Comparison of ENCODE assay signal across 1 cellular context in genomic region chr16:10945065-10945787, GRCh38.
TF ChIP-seq lines count a peak whose summit lies in the region.

No MANE protein-coding gene starts in this region.

TF ChIP-seq in HepG2, 621 proteins besides CTCF, POLR2A, EP300 and RAD21:
- TF ChIP-seq KAT2B (IDR thresholded peaks at IDR 0.05; ENCODE audit: borderline replicate concordance, low read depth, low read length) (no peak), ZBTB37 (CRISPR knock-in tag; IDR thresholded peaks at IDR 0.05) (0 out of 2 replicates have a peak, but pooled peaks have one; percentile 17), ZNF280B (CRISPR knock-in tag; IDR thresholded peaks at IDR 0.05; ENCODE audit: borderline replicate concordance) (no peak), ZNF746 (CRISPR knock-in tag; IDR thresholded peaks at IDR 0.05) (peak; percentile 38; the same call in 1 of the 2 replicates), PREB (CRISPR knock-in tag; IDR thresholded peaks at IDR 0.05) (no peak), CREB1 (IDR thresholded peaks at IDR 0.05) (no peak), CREB1 (CRISPR knock-in tag; IDR thresholded peaks at IDR 0.05) (no peak), ZSCAN20 (CRISPR knock-in tag; IDR thresholded peaks at IDR 0.05; ENCODE audit: borderline replicate concordance) (no peak), HMGA1 (CRISPR knock-in tag; conservative IDR thresholded peaks at IDR 0.05) (no peak), ZBTB10 (CRISPR knock-in tag; IDR thresholded peaks at IDR 0.05; ENCODE audit: borderline replicate concordance) (no peak), ZNF570 (CRISPR knock-in tag; IDR thresholded peaks at IDR 0.05; ENCODE audit: borderline replicate concordance) (no peak), ZNF670 (CRISPR knock-in tag; IDR thresholded peaks at IDR 0.05; ENCODE audit: borderline replicate concordance) (no peak), EHMT2 (IDR thresholded peaks at IDR 0.05; ENCODE audit: borderline replicate concordance, low read depth, low read length) (no peak), AGO1 (IDR thresholded peaks at IDR 0.05; ENCODE audit: low read depth, low read length, poor library complexity, severe bottlenecking) (no peak), SP1 (IDR thresholded peaks at IDR 0.05) (no peak), SP1 (CRISPR knock-in tag; IDR thresholded peaks at IDR 0.05) (no peak), MEIS1 (CRISPR knock-in tag; IDR thresholded peaks at IDR 0.05; ENCODE audit: borderline replicate concordance) (0 out of 2 replicates have a peak, but pooled peaks have one; percentile 47), ZNF331 (CRISPR knock-in tag; IDR thresholded peaks at IDR 0.05) (no peak), MAFG (CRISPR knock-in tag; IDR thresholded peaks at IDR 0.05) (no peak), FOXO4 (CRISPR knock-in tag; conservative IDR thresholded peaks at IDR 0.05) (no peak), ZNF274 (CRISPR knock-in tag; IDR thresholded peaks at IDR 0.05) (no peak), ZNF441 (CRISPR knock-in tag; IDR thresholded peaks at IDR 0.05; ENCODE audit: borderline replicate concordance) (no peak), ZNF768 (CRISPR knock-in tag; IDR thresholded peaks at IDR 0.05) (peak; percentile 93), ZBED4 (CRISPR knock-in tag; IDR thresholded peaks at IDR 0.05; ENCODE audit: borderline replicate concordance) (no peak), ZNF160 (CRISPR knock-in tag; IDR thresholded peaks at IDR 0.05) (no peak), ZNF317 (CRISPR knock-in tag; IDR thresholded peaks at IDR 0.05) (0 out of 2 replicates have a peak, but pooled peaks have one; percentile 14), MAF1 (CRISPR knock-in tag; IDR thresholded peaks at IDR 0.05; ENCODE audit: borderline replicate concordance) (no peak), ZMYM4 (CRISPR knock-in tag; IDR thresholded peaks at IDR 0.05) (no peak), ZNF703 (CRISPR knock-in tag; IDR thresholded peaks at IDR 0.05; ENCODE audit: borderline replicate concordance) (no peak), ATF3 (CRISPR knock-in tag; IDR thresholded peaks at IDR 0.05) (no peak), HOXA9 (CRISPR knock-in tag; IDR thresholded peaks at IDR 0.05; ENCODE audit: borderline replicate concordance) (no peak), SRSF1 (optimal IDR thresholded peaks at IDR 0.05; ENCODE audit: low read depth, low read length) (no peak), MYNN (CRISPR knock-in tag; IDR thresholded peaks at IDR 0.05; ENCODE audit: low read depth) (no peak), ZNF816 (CRISPR knock-in tag; IDR thresholded peaks at IDR 0.05; ENCODE audit: borderline replicate concordance) (no peak), IRF1 (CRISPR knock-in tag; IDR thresholded peaks at IDR 0.05; ENCODE audit: low read depth) (no peak), MEIS2 (CRISPR knock-in tag; IDR thresholded peaks at IDR 0.05) (no peak), ZBTB1 (CRISPR knock-in tag; IDR thresholded peaks at IDR 0.05; ENCODE audit: borderline replicate concordance) (no peak), ZNF101 (CRISPR knock-in tag; IDR thresholded peaks at IDR 0.05; ENCODE audit: borderline replicate concordance, low read depth) (no peak), ZBTB3 (CRISPR knock-in tag; IDR thresholded peaks at IDR 0.05; ENCODE audit: borderline replicate concordance, low read depth) (no peak), ZBTB33 (CRISPR knock-in tag; IDR thresholded peaks at IDR 0.05) (no peak), ZSCAN30 (CRISPR knock-in tag; IDR thresholded peaks at IDR 0.05) (0 out of 2 replicates have a peak, but pooled peaks have one; percentile 6), DZIP1 (CRISPR knock-in tag; IDR thresholded peaks at IDR 0.05) (no peak)
